1 cellular context compared by ENCODE assay signal in the genomic region with DNA sequence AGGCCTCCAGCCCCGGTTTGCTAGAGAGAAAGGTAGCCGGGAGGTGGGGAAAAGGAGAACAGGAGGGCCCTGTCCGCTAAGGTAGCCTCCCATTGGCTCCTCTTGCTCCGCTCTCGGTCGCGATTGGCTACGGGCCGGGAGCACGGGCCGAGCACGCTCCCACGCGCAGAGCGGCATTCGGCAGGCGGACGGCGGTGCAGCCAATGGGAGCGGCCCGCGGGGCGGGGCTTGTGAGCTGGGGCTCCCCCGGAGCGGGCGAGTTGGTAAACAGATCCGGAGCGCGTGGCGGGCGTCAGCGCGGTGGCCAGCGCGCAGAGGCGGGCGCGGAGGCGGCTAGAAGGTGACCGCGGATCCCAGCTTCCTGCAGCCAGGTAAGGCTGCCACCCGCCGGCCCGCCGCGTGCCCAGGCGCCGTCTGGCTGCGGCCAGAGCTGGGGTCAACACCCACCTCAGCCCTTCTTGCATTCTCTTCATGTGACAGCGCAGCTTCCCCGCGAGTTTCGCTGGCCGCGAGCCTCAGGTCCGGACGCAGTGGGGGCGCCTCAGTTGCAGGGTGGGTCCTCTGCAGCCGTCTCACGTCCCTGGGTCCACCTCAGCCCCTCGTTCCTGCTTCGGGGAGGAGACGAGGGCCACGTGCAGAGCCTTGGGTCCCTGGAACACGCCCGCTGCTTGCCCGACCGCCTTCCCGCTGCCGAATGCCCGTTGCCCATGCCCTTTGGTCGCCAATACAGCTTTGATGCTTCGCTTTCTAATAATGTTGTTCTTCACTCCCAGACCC.
TF ChIP-seq lines count a peak whose summit lies in the region.

Gene COQ8A (plus strand): TSS at position 266 of the 777 bp plus-strand sequence. CDS start 21,092 bp downstream, outside the sequence.

TF ChIP-seq in HepG2, 621 proteins besides CTCF, POLR2A, EP300 and RAD21 (continued from another document and continues in another):
- no peak for TF ChIP-seq CEBPZ (IDR thresholded peaks at IDR 0.05; ENCODE audit: low read length)
- TF ChIP-seq, protein P1, sequence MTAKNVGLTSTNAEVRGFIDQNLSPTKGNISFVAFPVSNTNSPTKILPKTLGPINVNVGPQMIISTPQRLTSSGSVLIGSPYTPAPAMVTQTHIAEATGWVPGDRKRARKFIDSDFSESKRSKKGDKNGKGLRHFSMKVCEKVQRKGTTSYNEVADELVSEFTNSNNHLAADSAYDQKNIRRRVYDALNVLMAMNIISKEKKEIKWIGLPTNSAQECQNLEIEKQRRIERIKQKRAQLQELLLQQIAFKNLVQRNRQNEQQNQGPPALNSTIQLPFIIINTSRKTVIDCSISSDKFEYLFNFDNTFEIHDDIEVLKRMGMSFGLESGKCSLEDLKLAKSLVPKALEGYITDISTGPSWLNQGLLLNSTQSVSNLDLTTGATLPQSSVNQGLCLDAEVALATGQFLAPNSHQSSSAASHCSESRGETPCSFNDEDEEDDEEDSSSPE (CRISPR knock-in tag; IDR thresholded peaks at IDR 0.05), result peak; percentile 39; the same call in 1 of the 2 replicates
- peak; percentile 44; the same call in 1 of the 2 replicates for TF ChIP-seq ZFP1 (CRISPR knock-in tag; IDR thresholded peaks at IDR 0.05)
- no peak for TF ChIP-seq HMG20A (CRISPR knock-in tag; IDR thresholded peaks at IDR 0.05; ENCODE audit: borderline replicate concordance)
- TF ChIP-seq ZNF382 (CRISPR knock-in tag; IDR thresholded peaks at IDR 0.05; ENCODE audit: borderline replicate concordance), result no peak
- TF ChIP-seq TRAFD1 (CRISPR knock-in tag; IDR thresholded peaks at IDR 0.05; ENCODE audit: borderline replicate concordance), result no peak
- no peak for TF ChIP-seq AKNA (CRISPR knock-in tag; IDR thresholded peaks at IDR 0.05; ENCODE audit: borderline replicate concordance)
- no peak for TF ChIP-seq ZNF232 (CRISPR knock-in tag; IDR thresholded peaks at IDR 0.05; ENCODE audit: borderline replicate concordance)
- TF ChIP-seq SALL2 (CRISPR knock-in tag; IDR thresholded peaks at IDR 0.05), result peak; percentile 8; the same call in 1 of the 2 replicates
- TF ChIP-seq HNRNPH1 (optimal IDR thresholded peaks at IDR 0.05; ENCODE audit: low read depth, low read length), result no peak
- TF ChIP-seq FOXA3 (CRISPR knock-in tag; IDR thresholded peaks at IDR 0.05), result peak; percentile 64
- TF ChIP-seq, protein P2, sequence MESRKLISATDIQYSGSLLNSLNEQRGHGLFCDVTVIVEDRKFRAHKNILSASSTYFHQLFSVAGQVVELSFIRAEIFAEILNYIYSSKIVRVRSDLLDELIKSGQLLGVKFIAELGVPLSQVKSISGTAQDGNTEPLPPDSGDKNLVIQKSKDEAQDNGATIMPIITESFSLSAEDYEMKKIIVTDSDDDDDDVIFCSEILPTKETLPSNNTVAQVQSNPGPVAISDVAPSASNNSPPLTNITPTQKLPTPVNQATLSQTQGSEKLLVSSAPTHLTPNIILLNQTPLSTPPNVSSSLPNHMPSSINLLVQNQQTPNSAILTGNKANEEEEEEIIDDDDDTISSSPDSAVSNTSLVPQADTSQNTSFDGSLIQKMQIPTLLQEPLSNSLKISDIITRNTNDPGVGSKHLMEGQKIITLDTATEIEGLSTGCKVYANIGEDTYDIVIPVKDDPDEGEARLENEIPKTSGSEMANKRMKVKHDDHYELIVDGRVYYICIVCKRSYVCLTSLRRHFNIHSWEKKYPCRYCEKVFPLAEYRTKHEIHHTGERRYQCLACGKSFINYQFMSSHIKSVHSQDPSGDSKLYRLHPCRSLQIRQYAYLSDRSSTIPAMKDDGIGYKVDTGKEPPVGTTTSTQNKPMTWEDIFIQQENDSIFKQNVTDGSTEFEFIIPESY (CRISPR knock-in tag; IDR thresholded peaks at IDR 0.05), result no peak
- no peak; the same call in 1 of the 2 replicates for TF ChIP-seq KMT2B (CRISPR knock-in tag; IDR thresholded peaks at IDR 0.05)
- TF ChIP-seq CERS6 (CRISPR knock-in tag; IDR thresholded peaks at IDR 0.05), result no peak
- TF ChIP-seq, protein P3, sequence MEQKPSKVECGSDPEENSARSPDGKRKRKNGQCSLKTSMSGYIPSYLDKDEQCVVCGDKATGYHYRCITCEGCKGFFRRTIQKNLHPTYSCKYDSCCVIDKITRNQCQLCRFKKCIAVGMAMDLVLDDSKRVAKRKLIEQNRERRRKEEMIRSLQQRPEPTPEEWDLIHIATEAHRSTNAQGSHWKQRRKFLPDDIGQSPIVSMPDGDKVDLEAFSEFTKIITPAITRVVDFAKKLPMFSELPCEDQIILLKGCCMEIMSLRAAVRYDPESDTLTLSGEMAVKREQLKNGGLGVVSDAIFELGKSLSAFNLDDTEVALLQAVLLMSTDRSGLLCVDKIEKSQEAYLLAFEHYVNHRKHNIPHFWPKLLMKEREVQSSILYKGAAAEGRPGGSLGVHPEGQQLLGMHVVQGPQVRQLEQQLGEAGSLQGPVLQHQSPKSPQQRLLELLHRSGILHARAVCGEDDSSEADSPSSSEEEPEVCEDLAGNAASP (CRISPR knock-in tag; IDR thresholded peaks at IDR 0.05; ENCODE audit: borderline replicate concordance), result no peak
- TF ChIP-seq SMAD1 (CRISPR knock-in tag; IDR thresholded peaks at IDR 0.05; ENCODE audit: borderline replicate concordance, low read depth), result no peak
- 0 out of 2 replicates have a peak, but pooled peaks have one; percentile 77 for TF ChIP-seq ZNF33A (CRISPR knock-in tag; IDR thresholded peaks at IDR 0.05; ENCODE audit: borderline replicate concordance)
- 0 out of 2 replicates have a peak, but pooled peaks have one; percentile 20 for TF ChIP-seq ZNF205 (CRISPR knock-in tag; IDR thresholded peaks at IDR 0.05)
- TF ChIP-seq, protein P4, sequence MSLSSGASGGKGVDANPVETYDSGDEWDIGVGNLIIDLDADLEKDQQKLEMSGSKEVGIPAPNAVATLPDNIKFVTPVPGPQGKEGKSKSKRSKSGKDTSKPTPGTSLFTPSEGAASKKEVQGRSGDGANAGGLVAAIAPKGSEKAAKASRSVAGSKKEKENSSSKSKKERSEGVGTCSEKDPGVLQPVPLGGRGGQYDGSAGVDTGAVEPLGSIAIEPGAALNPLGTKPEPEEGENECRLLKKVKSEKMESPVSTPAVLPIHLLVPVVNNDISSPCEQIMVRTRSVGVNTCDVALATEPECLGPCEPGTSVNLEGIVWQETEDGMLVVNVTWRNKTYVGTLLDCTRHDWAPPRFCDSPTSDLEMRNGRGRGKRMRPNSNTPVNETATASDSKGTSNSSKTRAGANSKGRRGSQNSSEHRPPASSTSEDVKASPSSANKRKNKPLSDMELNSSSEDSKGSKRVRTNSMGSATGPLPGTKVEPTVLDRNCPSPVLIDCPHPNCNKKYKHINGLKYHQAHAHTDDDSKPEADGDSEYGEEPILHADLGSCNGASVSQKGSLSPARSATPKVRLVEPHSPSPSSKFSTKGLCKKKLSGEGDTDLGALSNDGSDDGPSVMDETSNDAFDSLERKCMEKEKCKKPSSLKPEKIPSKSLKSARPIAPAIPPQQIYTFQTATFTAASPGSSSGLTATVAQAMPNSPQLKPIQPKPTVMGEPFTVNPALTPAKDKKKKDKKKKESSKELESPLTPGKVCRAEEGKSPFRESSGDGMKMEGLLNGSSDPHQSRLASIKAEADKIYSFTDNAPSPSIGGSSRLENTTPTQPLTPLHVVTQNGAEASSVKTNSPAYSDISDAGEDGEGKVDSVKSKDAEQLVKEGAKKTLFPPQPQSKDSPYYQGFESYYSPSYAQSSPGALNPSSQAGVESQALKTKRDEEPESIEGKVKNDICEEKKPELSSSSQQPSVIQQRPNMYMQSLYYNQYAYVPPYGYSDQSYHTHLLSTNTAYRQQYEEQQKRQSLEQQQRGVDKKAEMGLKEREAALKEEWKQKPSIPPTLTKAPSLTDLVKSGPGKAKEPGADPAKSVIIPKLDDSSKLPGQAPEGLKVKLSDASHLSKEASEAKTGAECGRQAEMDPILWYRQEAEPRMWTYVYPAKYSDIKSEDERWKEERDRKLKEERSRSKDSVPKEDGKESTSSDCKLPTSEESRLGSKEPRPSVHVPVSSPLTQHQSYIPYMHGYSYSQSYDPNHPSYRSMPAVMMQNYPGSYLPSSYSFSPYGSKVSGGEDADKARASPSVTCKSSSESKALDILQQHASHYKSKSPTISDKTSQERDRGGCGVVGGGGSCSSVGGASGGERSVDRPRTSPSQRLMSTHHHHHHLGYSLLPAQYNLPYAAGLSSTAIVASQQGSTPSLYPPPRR (CRISPR knock-in tag; IDR thresholded peaks at IDR 0.05; ENCODE audit: borderline replicate concordance), result no peak
- TF ChIP-seq HOMEZ (CRISPR knock-in tag; IDR thresholded peaks at IDR 0.05; ENCODE audit: low read depth), result peak; percentile 77
- no peak for TF ChIP-seq KDM1A (CRISPR knock-in tag; IDR thresholded peaks at IDR 0.05)
- peak; percentile 70 for TF ChIP-seq SALL1 (CRISPR knock-in tag; IDR thresholded peaks at IDR 0.05)
- TF ChIP-seq ETV5 (CRISPR knock-in tag; IDR thresholded peaks at IDR 0.05; ENCODE audit: borderline replicate concordance), result no peak
- TF ChIP-seq ZNF615 (CRISPR knock-in tag; IDR thresholded peaks at IDR 0.05; ENCODE audit: borderline replicate concordance), result no peak
- TF ChIP-seq CHCHD3 (CRISPR knock-in tag; IDR thresholded peaks at IDR 0.05), result no peak
- peak; percentile 78; the same call in 1 of the 2 replicates for TF ChIP-seq ZNF274 (CRISPR knock-in tag; IDR thresholded peaks at IDR 0.05)
